ENCODE assay signal across 20 cellular contexts in genomic region chr13:87344176-87344575, GRCh38.
DNase-seq lines count a peak whose midpoint lies in the region; ATAC-seq, FAIRE-seq and TF ChIP-seq lines count a peak whose summit lies in the region.
"Had no signal": no experiment of that assay in that cellular context is flagged by ENCODE, and none has a peak within 500 bp of the region (broad histone marks: within the 10 kb centered on the region; RNA-seq: fewer than 3 reads in every experiment).

No MANE protein-coding gene starts in this region.

- in situ Hi-C loops in mammary epithelial cell (cut with MboI; ENCODE audit: low sequenced_read_pairs in 2 of 2) = no loop called here

- H3K9me1 ChIP-seq in keratinocyte (ENCODE audit: control insufficient read depth, extremely low read depth, insufficient read depth, low read length) = no peaks in the 10 kb centered on the region

- no peaks in the 10 kb centered on the region for H3K4me1 Mint-ChIP-seq in activated CD8-positive, alpha-beta T cell treated with anti-CD3 and anti-CD28 coated beads, Interleukin-2, amount 10 ng/mL, durations not matched to agents 7 days and 5 days (ENCODE audit: low read depth)

- H3K27ac Mint-ChIP-seq in activated CD8-positive, alpha-beta T cell treated with anti-CD3 and anti-CD28 coated beads, Interleukin-2, amount 10 ng/mL, durations not matched to agents 7 days and 5 days = no peak overlapping the region
- H3K27ac Mint-ChIP-seq: CD8-positive, alpha-beta T cell had no signal

- no peaks in the 10 kb centered on the region for H3K9me3 Mint-ChIP-seq in activated CD8-positive, alpha-beta T cell treated with anti-CD3 and anti-CD28 coated beads, Interleukin-2, amount 10 ng/mL, durations not matched to agents 7 days and 5 days (ENCODE audit: insufficient read depth)
- H3K9me3 Mint-ChIP-seq: H9 had no signal

- WGBS in mammary epithelial cell (ENCODE audit: low coverage, missing lambda C conversion rate) = 47% methylated on average over 2 of the region's 2 CpGs

- H3K27me3 ChIP-seq in mammary epithelial cell (ENCODE audit: insufficient read depth, low read length) (no peaks in the 10 kb centered on the region), breast epithelium (no peaks in the 10 kb centered on the region), keratinocyte (ENCODE audit: control insufficient read depth, extremely low read depth, insufficient read depth, low read length) (no peaks in the 10 kb centered on the region)

- no peak for TF ChIP-seq POLR2A in breast epithelium (IDR thresholded peaks at IDR 0.05)

- dilution Hi-C loops in mammary epithelial cell (cut with HindIII; ENCODE audit: low sequenced_read_pairs) = no loop called here
- dilution Hi-C loops in keratinocyte (cut with MboI; ENCODE audit: extremely low pct_ligation_motif_present, low sequenced_read_pairs) = no loop called here

- H3K4me3 Mint-ChIP-seq in activated CD8-positive, alpha-beta T cell treated with anti-CD3 and anti-CD28 coated beads, Interleukin-2, amount 10 ng/mL, durations not matched to agents 7 days and 5 days = no peak overlapping the region
- H3K4me3 Mint-ChIP-seq: CD8-positive, alpha-beta T cell; H9 had no signal

- H3K36me3 Mint-ChIP-seq in activated CD8-positive, alpha-beta T cell treated with anti-CD3 and anti-CD28 coated beads, Interleukin-2, amount 10 ng/mL, durations not matched to agents 7 days and 5 days (ENCODE audit: low read depth) = no peaks in the 10 kb centered on the region
- H3K36me3 Mint-ChIP-seq: CD8-positive, alpha-beta T cell had no signal

- H3K4me3 ChIP-seq in mammary epithelial cell (replicated peaks in 1 of 3; ENCODE audit: insufficient read depth in 1 of 3, low read depth in 2 of 3, low read length in 3 of 3) (no peak overlapping the region), breast epithelium (no peak overlapping the region), keratinocyte (ENCODE audit: control insufficient read depth in 2 of 3, extremely low read depth in 1 of 3, insufficient read depth in 2 of 3, low read depth in 1 of 3, low read length in 3 of 3) (no peak overlapping the region)
- H3K4me3 ChIP-seq: GM12878 had no signal

- BruUV-seq in mammary epithelial cell (replicated peaks; lab: Mats Ljungman, UMichigan) = no TSS peak

- no peak for ATAC-seq in activated CD8-positive, alpha-beta T cell treated with anti-CD3 and anti-CD28 coated beads, Interleukin-2, amount 10 ng/mL, durations not matched to agents 7 days and 5 days
- ATAC-seq: CD8-positive, alpha-beta T cell; GM12878 had no signal

- H2AFZ ChIP-seq in mammary epithelial cell (ENCODE audit: low read depth, low read length) (peak overlapping the region; percentile 14), keratinocyte (ENCODE audit: control insufficient read depth, low read length) (peak overlapping the region; percentile 40)

- H3K27ac ChIP-seq in mammary epithelial cell (ENCODE audit: insufficient read depth, low read depth, low read length) = no peak overlapping the region
- no peak overlapping the region for H3K27ac ChIP-seq in breast epithelium
- no peak overlapping the region for H3K27ac ChIP-seq in keratinocyte (ENCODE audit: control insufficient read depth, insufficient read depth, low read length)
- H3K27ac ChIP-seq: 22Rv1 had no signal

- DNase-seq in mammary epithelial cell (no peak), breast epithelium (ENCODE audit: low spot score in 2 of 2) (no peak), amniotic epithelial cell (ENCODE audit: low read depth) (peak; percentile 5), keratinocyte (ENCODE audit: low read depth, low spot score) (no peak), NCI-H1417 treated with DMSO at 0.1 percent for 48 hours (lab: John Stamatoyannopoulos, UW) (no peak), NCI-H82 (lab: John Stamatoyannopoulos, UW) (no peak), NCI-H748 (lab: John Stamatoyannopoulos, UW; ENCODE audit: unreplicated experiment) (no peak)
- DNase-seq in activated CD8-positive, alpha-beta T cell treated with anti-CD3 and anti-CD28 coated beads, Interleukin-2, amount 10 ng/mL, durations not matched to agents 7 days and 5 days = no peak
- DNase-seq: CD8-positive, alpha-beta T cell; DMS79 treated with DMSO at 0.1 percent for 48 hours; H9; Kasumi-1; NCI-H1105; NCI-H1930; NCI-H446; NCI-H69; Right ventricle myocardium superior; SK-N-SH had no signal

- H4K20me1 ChIP-seq in mammary epithelial cell (ENCODE audit: insufficient read depth, low read length) = no peaks in the 10 kb centered on the region
- H4K20me1 ChIP-seq in keratinocyte (ENCODE audit: control insufficient read depth, extremely low read depth, insufficient read depth, low read length) = no peaks in the 10 kb centered on the region

- POLR2A ChIA-PET in activated CD8-positive, alpha-beta T cell treated with anti-CD3 and anti-CD28 coated beads, Interleukin-2, amount 10 ng/mL, durations not matched to agents 7 days and 5 days (lab: Charles Lee) = no interaction called here

- H3K36me3 ChIP-seq in mammary epithelial cell (ENCODE audit: insufficient read depth, low read length) (no peaks in the 10 kb centered on the region), breast epithelium (no peaks in the 10 kb centered on the region), keratinocyte (ENCODE audit: control insufficient read depth in 2 of 2, extremely low read depth in 1 of 2, insufficient read depth in 2 of 2, low read length in 2 of 2) (no peaks in the 10 kb centered on the region)

- H3K4me1 ChIP-seq in mammary epithelial cell (ENCODE audit: insufficient read depth, low read length) (peaks cover 6% of the 10 kb centered on the region), breast epithelium (no peaks in the 10 kb centered on the region), keratinocyte (ENCODE audit: control insufficient read depth, extremely low read depth, insufficient read depth, low read length) (no peaks in the 10 kb centered on the region)

- H3K79me2 ChIP-seq in mammary epithelial cell (ENCODE audit: insufficient read depth, low read length) (no peaks in the 10 kb centered on the region), keratinocyte (ENCODE audit: control insufficient read depth, insufficient read depth, low read length) (no peaks in the 10 kb centered on the region)

- CTCF ChIA-PET in mammary epithelial cell (lab: Charles Lee; ENCODE audit: low non-redundant PET) = no interaction called here
- CTCF ChIA-PET in activated CD8-positive, alpha-beta T cell treated with anti-CD3 and anti-CD28 coated beads, Interleukin-2, amount 10 ng/mL, durations not matched to agents 7 days and 5 days (lab: Charles Lee) = no interaction called here

- no peaks in the 10 kb centered on the region for H3K27me3 Mint-ChIP-seq in activated CD8-positive, alpha-beta T cell treated with anti-CD3 and anti-CD28 coated beads, Interleukin-2, amount 10 ng/mL, durations not matched to agents 7 days and 5 days (ENCODE audit: low read depth)

- intact Hi-C loops in mammary epithelial cell (cut with micrococcal nuclease) = no loop called here
- intact Hi-C loops in breast epithelium (cut with DNase I; ENCODE audit: low total_unique reads) = no loop called here

- TF ChIP-seq CTCF in mammary epithelial cell (conservative IDR thresholded peaks at IDR 0.05 in 1 of 2, IDR thresholded peaks at IDR 0.05 in 1 of 2; ENCODE audit: extremely low read depth in 1 of 2, insufficient read depth in 1 of 2, low read depth in 1 of 2, low read length in 2 of 2) = no peak
- no peak for TF ChIP-seq CTCF in breast epithelium (IDR thresholded peaks at IDR 0.05)
- TF ChIP-seq CTCF in keratinocyte (optimal IDR thresholded peaks at IDR 0.05 in 1 of 3, IDR thresholded peaks at IDR 0.05 in 1 of 3, conservative IDR thresholded peaks at IDR 0.05 in 1 of 3; ENCODE audit: extremely low read depth in 1 of 3, insufficient read depth in 2 of 3, low read length in 3 of 3) = no peak

- no peak for FAIRE-seq in keratinocyte (lab: Jason Lieb, UNC)
- FAIRE-seq: GM12878 had no signal

- H3K4me2 ChIP-seq in mammary epithelial cell (ENCODE audit: insufficient read depth, low read depth, low read length) = no peak overlapping the region
- no peak overlapping the region for H3K4me2 ChIP-seq in keratinocyte (ENCODE audit: control insufficient read depth, extremely low read depth, insufficient read depth, low read depth, low read length)
- H3K4me2 ChIP-seq: SK-N-SH had no signal

- H3K9ac ChIP-seq in mammary epithelial cell (ENCODE audit: insufficient read depth, low read length) (no peak overlapping the region), keratinocyte (ENCODE audit: control insufficient read depth, extremely low read depth, insufficient read depth, low read length) (no peak overlapping the region)
- H3K9ac ChIP-seq: SK-N-SH had no signal

- H3K9me3 ChIP-seq in mammary epithelial cell (replicated peaks; ENCODE audit: insufficient read depth, low read length) (no peaks in the 10 kb centered on the region), breast epithelium (no peaks in the 10 kb centered on the region), keratinocyte (ENCODE audit: control insufficient read depth, low read depth, low read length) (no peaks in the 10 kb centered on the region)
- H3K9me3 ChIP-seq: SK-N-SH had no signal
